8 cellular contexts compared by ENCODE assay signal in the genomic region with DNA sequence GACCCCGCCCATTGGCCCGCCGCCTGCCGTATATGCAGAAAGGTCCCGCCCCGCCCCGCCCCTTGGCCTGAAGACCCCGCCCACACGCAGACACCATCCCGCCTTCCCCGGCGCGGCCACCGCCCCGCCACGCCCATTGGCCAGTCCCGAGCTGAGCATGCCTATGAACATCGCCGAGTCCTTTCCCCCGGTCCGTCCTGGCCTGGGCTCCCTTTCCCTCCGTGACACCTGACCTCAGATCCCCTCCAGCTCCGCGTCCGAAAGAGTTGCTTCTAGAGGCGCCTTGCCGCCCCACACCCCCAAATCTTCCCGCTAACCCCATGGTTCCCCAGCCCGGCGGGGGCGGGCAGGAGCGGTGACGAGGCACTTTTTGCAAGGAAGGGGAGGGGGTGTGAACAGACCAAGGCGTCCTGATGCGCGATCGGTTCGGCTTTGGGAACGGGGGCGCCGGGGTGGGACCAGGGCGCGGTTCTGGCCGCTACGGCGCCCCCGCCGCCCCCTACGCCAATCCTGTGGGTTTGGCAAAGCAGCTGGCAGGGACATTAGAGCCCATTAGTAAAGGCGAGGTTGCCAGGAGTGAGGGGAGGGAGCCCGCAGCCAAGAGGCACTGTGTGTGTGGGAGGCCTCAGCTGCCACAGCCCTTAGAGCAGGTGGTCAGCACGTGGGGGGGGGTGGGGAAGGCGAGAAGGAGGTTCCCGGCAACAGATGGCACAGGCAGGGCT. TPM values are rescaled to one million over a fixed set of nuclear protein-coding genes. Genes with fewer than 3 reads are reported as not detected.
DNase-seq lines count a peak whose midpoint lies in the region; ATAC-seq and TF ChIP-seq lines count a peak whose summit lies in the region.

No MANE protein-coding gene starts in this region.

- POLR2A ChIA-PET in MCF 10A (lab: Yijun Ruan, JAX), result interaction anchor here (0.8 to 2.0 kb wide), 18 partner anchors 9 to 247 kb away, joined by 3 to 21 read pairs (median 4); a partner anchor contains a TSS

- peak overlapping the region; percentile 77 for H3K27ac ChIP-seq in VCaP
- peak overlapping the region; percentile 96 for H3K27ac ChIP-seq in skeletal muscle tissue (ENCODE audit: low read depth, low read length)

- peaks cover 9 to 16% (median 13%) of the 10 kb centered on the region in 3 donors for H3K36me3 ChIP-seq in skeletal muscle tissue (ENCODE audit: control insufficient read depth in 3 of 3, insufficient read depth in 3 of 3, low read length in 3 of 3)

- peaks cover 25 to 40% (median 34%) of the 10 kb centered on the region in 3 donors for H3K4me1 ChIP-seq in skeletal muscle tissue (ENCODE audit: control insufficient read depth in 3 of 3, insufficient read depth in 3 of 3, low read length in 3 of 3)

- H3K36me3 Mint-ChIP-seq in MCF 10A (ENCODE audit: insufficient read depth, unreplicated experiment), result peaks cover 6% of the 10 kb centered on the region

- peak; percentile 50 for ATAC-seq in HG03025 (IDR thresholded peaks at IDR 0.05; ENCODE audit: low FRiP score, unreplicated experiment)
- ATAC-seq in GM18870 (IDR thresholded peaks at IDR 0.05; ENCODE audit: unreplicated experiment), result no peak

- DNase-seq in GM12865 (ENCODE audit: low read depth) (peak; percentile 94), NCI-H2171 treated with DMSO at 0.1 percent for 48 hours (lab: John Stamatoyannopoulos, UW) (peak; percentile 92), MCF 10A (ENCODE audit: unreplicated experiment) (peak; percentile 94)

- peaks cover 7% of the 10 kb centered on the region for H3K4me1 Mint-ChIP-seq in MCF 10A (ENCODE audit: insufficient read depth, unreplicated experiment)

- H3K4me3 ChIP-seq in GM12865 (ENCODE audit: low read depth, low read length), result peak overlapping the region; percentile 73
- H3K4me3 ChIP-seq in iPS-18c (ENCODE audit: insufficient read depth, low read depth, low read length), result peak overlapping the region; percentile 71
- H3K4me3 ChIP-seq in skeletal muscle tissue (ENCODE audit: low read length in 3 of 3), result peak overlapping the region; percentile 72 to 77 (median 72)

- TF ChIP-seq CTCF in GM12865 (IDR thresholded peaks at IDR 0.05; ENCODE audit: insufficient read depth, low read depth, low read length, missing control alignments) (no peak), VCaP (conservative IDR thresholded peaks at IDR 0.05) (no peak), MCF 10A (IDR thresholded peaks at IDR 0.05; ENCODE audit: unreplicated experiment) (no peak)

- CTCF ChIA-PET in MCF 10A (lab: Yijun Ruan, JAX), result interaction anchor here (0.6 to 1.1 kb wide), 3 partner anchors 17 to 115 kb away, joined by 3 to 4 read pairs (median 3); no protein-coding TSS in a partner anchor

- H3K27me3 ChIP-seq in skeletal muscle tissue (ENCODE audit: control insufficient read depth in 3 of 3, insufficient read depth in 3 of 3, low read length in 3 of 3), result no peaks in the 10 kb centered on the region

- intact Hi-C loops in MCF 10A (cut with micrococcal nuclease), result loop anchor here (1.0 kb wide), 2 partner anchors 24 to 60 kb away; a partner anchor contains a TSS

- BruUV-seq in MCF 10A (replicated peaks; lab: Mats Ljungman, UMichigan), result TSS peak; percentile 83

- no peaks in the 10 kb centered on the region for H3K9me3 Mint-ChIP-seq in MCF 10A (ENCODE audit: unreplicated experiment)

- H3K4me3 Mint-ChIP-seq in MCF 10A (ENCODE audit: unreplicated experiment), result no peak overlapping the region

- H3K9me3 ChIP-seq in iPS-18c (ENCODE audit: control insufficient read depth, insufficient read depth, low read length) (no peaks in the 10 kb centered on the region), skeletal muscle tissue (ENCODE audit: control insufficient read depth in 3 of 3, low read length in 3 of 3) (no peaks in the 10 kb centered on the region)

- H3K27ac Mint-ChIP-seq in MCF 10A (ENCODE audit: low read depth, unreplicated experiment), result peak overlapping the region; percentile 90

- H3K9ac ChIP-seq in skeletal muscle tissue (ENCODE audit: low read depth in 1 of 3, low read length in 3 of 3), result peak overlapping the region; percentile 61 to 94 (median 86)

- no peaks in the 10 kb centered on the region for H3K27me3 Mint-ChIP-seq in MCF 10A (ENCODE audit: insufficient read depth, unreplicated experiment)

RNA-seq across cellular contexts. Expression of a gene that starts 0.4 kb away (rescaled TPM):
- total RNA-seq in MCF 10A (2022) (18.4 and 21.1 TPM in 2 replicates), skeletal muscle tissue (9.4 TPM)

RNA-seq across cellular contexts. Expression of a gene that starts 25.8 kb away (rescaled TPM):
- 41.7 and 46.7 TPM in 2 replicates for total RNA-seq in MCF 10A (2022)
- 19.3 TPM for total RNA-seq in skeletal muscle tissue

RNA-seq across cellular contexts. Expression of a gene that starts 26.1 kb away (rescaled TPM):
- total RNA-seq in MCF 10A (2022) (27.1 and 33.2 TPM in 2 replicates), skeletal muscle tissue (6.8 TPM)

RNA-seq across cellular contexts. Expression of a gene that starts 59.4 kb away (rescaled TPM):
- 19.3 and 21.2 TPM in 2 replicates for total RNA-seq in MCF 10A (2022)
- under 0.01 TPM for total RNA-seq in skeletal muscle tissue
